Comparison of ENCODE assay signal across 8 cellular contexts in genomic region chr13:71864094-71864980, GRCh38. TPM values are rescaled to one million over a fixed set of nuclear protein-coding genes. Genes with fewer than 3 reads are reported as not detected.
DNase-seq lines count a peak whose midpoint lies in the region; ATAC-seq, FAIRE-seq and TF ChIP-seq lines count a peak whose summit lies in the region.

No MANE protein-coding gene starts in this region.

- H3K9me3 Mint-ChIP-seq in CD4-positive, alpha-beta T cell = no peaks in the 10 kb centered on the region

- H3K4me1 ChIP-seq in adrenal gland (replicated peaks in 1 of 2) (peaks cover 11 to 19% of the 10 kb centered on the region in 2 donors), small intestine (ENCODE audit: control insufficient read depth in 2 of 2, insufficient read depth in 1 of 2, low read depth in 1 of 2, low read length in 1 of 2) (no peaks in the 10 kb centered on the region)

- H3K36me3 Mint-ChIP-seq in CD4-positive, alpha-beta T cell (ENCODE audit: low read depth) = peaks cover 8% of the 10 kb centered on the region

- ATAC-seq in CD4-positive, alpha-beta T cell (ENCODE audit: poor library complexity) = peak; percentile 62
- no peak for ATAC-seq in HG03196 (IDR thresholded peaks at IDR 0.05; ENCODE audit: unreplicated experiment)

- TF ChIP-seq CTCF in CD4-positive, alpha-beta T cell (IDR thresholded peaks at IDR 0.05) = no peak
- TF ChIP-seq CTCF in LNCaP clone FGC (IDR thresholded peaks at IDR 0.05; ENCODE audit: control insufficient read depth, extremely low read depth, insufficient read depth) = no peak
- peak in 1 of 6 experiments; percentile 14 for TF ChIP-seq CTCF in adrenal gland (IDR thresholded peaks at IDR 0.05)

- CTCF ChIA-PET in CD4-positive, alpha-beta T cell (lab: Charles Lee) = no interaction called here

- H3K4me3 ChIP-seq in LNCaP clone FGC (ENCODE audit: low read depth, low read length) (peak overlapping the region; percentile 28), adrenal gland (peak overlapping the region in 3 of 4 donors; percentile 44 to 90 (median 77)), iPS-18c (ENCODE audit: insufficient read depth, low read depth, low read length) (peak overlapping the region; percentile 78), small intestine (ENCODE audit: low read depth in 1 of 2, low read length in 2 of 2) (peak overlapping the region; percentile 30 to 95)

- WGBS in adrenal gland, 4 donors = 1 to 3% (median 3%) methylated on average over 39 of the region's 39 CpGs
- 1 to 2% (median 2%) methylated on average over 39 of the region's 39 CpGs for WGBS in small intestine, 3 donors

- peak in 1 of 10 experiments; percentile 24 for DNase-seq in CD4-positive, alpha-beta T cell
- DNase-seq in LNCaP clone FGC (ENCODE audit: low read depth) = no peak
- DNase-seq in adrenal gland = peak; percentile 49 to 81 (median 75)
- peak; percentile 86 for DNase-seq in small intestine
- no peak for DNase-seq in NAMALWA (ENCODE audit: low spot score)
- no peak for DNase-seq in HPDE6-E6E7 (ENCODE audit: extremely low spot score)

- H3K9me3 ChIP-seq in CD4-positive, alpha-beta T cell (ENCODE audit: control insufficient read depth, low read length) = no peaks in the 10 kb centered on the region
- H3K9me3 ChIP-seq in adrenal gland (replicated peaks in 1 of 3) (no peaks in the 10 kb centered on the region), iPS-18c (ENCODE audit: control insufficient read depth, insufficient read depth, low read length) (no peaks in the 10 kb centered on the region), small intestine (ENCODE audit: control insufficient read depth, low read depth) (no peaks in the 10 kb centered on the region)

- peak overlapping the region; percentile 83 for H3K27ac Mint-ChIP-seq in CD4-positive, alpha-beta T cell

- TF ChIP-seq POLR2A in adrenal gland (IDR thresholded peaks at IDR 0.05) = peak in 1 of 2 donors; percentile 33

- POLR2A ChIA-PET in CD4-positive, alpha-beta T cell (lab: Charles Lee) = no interaction called here

- H3K27ac ChIP-seq in CD4-positive, alpha-beta T cell (ENCODE audit: low read depth, low read length) = no peak overlapping the region
- peak overlapping the region in 2 of 5 donors; percentile 76 to 84 for H3K27ac ChIP-seq in adrenal gland
- peak overlapping the region; percentile 34 to 59 for H3K27ac ChIP-seq in small intestine (ENCODE audit: low read depth in 1 of 2, low read length in 1 of 2)

- intact Hi-C loops in CD4-positive, alpha-beta T cell (cut with DNase I, micrococcal nuclease) = no loop called here
- intact Hi-C loops in adrenal gland (cut with DNase I) = no loop called here

- H3K27me3 ChIP-seq in CD4-positive, alpha-beta T cell (ENCODE audit: control insufficient read depth, insufficient read depth, low read length) = peaks cover 39% of the 10 kb centered on the region
- H3K27me3 ChIP-seq in adrenal gland = peaks cover 9% of the 10 kb centered on the region
- no peaks in the 10 kb centered on the region for H3K27me3 ChIP-seq in small intestine (ENCODE audit: control insufficient read depth in 2 of 2, insufficient read depth in 2 of 2, low read length in 2 of 2)

- FAIRE-seq in small intestine (lab: Jason Lieb, UNC) = no peak

- peaks cover 51% of the 10 kb centered on the region for H3K27me3 Mint-ChIP-seq in CD4-positive, alpha-beta T cell

- no peaks in the 10 kb centered on the region for H3K36me3 ChIP-seq in adrenal gland (replicated peaks in 1 of 2)
- H3K36me3 ChIP-seq in small intestine (ENCODE audit: control insufficient read depth in 2 of 2, insufficient read depth in 2 of 2, low read length in 2 of 2) = no peaks in the 10 kb centered on the region

- H3K4me1 Mint-ChIP-seq in CD4-positive, alpha-beta T cell (ENCODE audit: low read depth) = peaks cover 33% of the 10 kb centered on the region

- peak overlapping the region; percentile 97 for H3K4me3 Mint-ChIP-seq in CD4-positive, alpha-beta T cell

RNA-seq across cellular contexts. Expression of gene DACH1, which starts 2.7 kb away (rescaled TPM):
- under 1 TPM; 0.71 to 0.89 TPM for total RNA-seq in CD4-positive, alpha-beta T cell
- total RNA-seq in adrenal gland = 10 to 100 TPM in 5 of 8 donors, 1 to 10 TPM in 3; 3.6 to 20.0 (median 11.1) TPM
- polyA plus RNA-seq in adrenal gland = 1 to 10 TPM; 5.2 to 6.2 (median 5.5) TPM
- 1 to 10 TPM; 1.8 to 6.5 (median 2.2) TPM for polyA plus RNA-seq in small intestine

Comparison
In these comparisons a context has a peak if more than half of its experiments do, and no peak if none do; other contexts are left out.
1. DNase-seq: peak in adrenal gland (7 of 7) and small intestine (single experiment); none in LNCaP clone FGC (single experiment), NAMALWA (single experiment) and HPDE6-E6E7 (single experiment).
2. H3K4me3 ChIP-seq: peak in every context shown above with its lines; median percentile 78 in iPS-18c; 77 in adrenal gland; 62 in small intestine; 28 in LNCaP clone FGC.